ENCODE assay signal across 17 cellular contexts in genomic region chrX:71676068-71676795, GRCh38. TPM values are rescaled to one million over a fixed set of nuclear protein-coding genes. Genes with fewer than 3 reads are reported as not detected.
"Had no signal": no experiment of that assay in that cellular context is flagged by ENCODE, and none has a peak within 500 bp of the region (broad histone marks: within the 10 kb centered on the region; RNA-seq: fewer than 3 reads in every experiment).

No MANE protein-coding gene starts in this region.

RNA-seq across cellular contexts. Expression of gene CXorf49, which starts 41.9 kb away (rescaled TPM):
- total RNA-seq: heart left ventricle, liver, lung, mesothelial cell of epicardium, mononuclear cell, natural killer cell, omental fat pad, ovary, right lobe of liver, thyroid gland, transverse colon, urinary bladder, vagina had no signal
- polyA plus RNA-seq: heart left ventricle, immature natural killer cell, liver, lung, neural cell, ovary, small intestine, urinary bladder had no signal

RNA-seq across cellular contexts. Expression of gene CXCR3, which starts 57.9 kb away (rescaled TPM):
- total RNA-seq: kidney epithelial cell, mesothelial cell of epicardium, omental fat pad, urinary bladder, vagina had no signal
- polyA plus RNA-seq: neural cell had no signal
